ENCODE assay signal across 17 cellular contexts in the genomic region with DNA sequence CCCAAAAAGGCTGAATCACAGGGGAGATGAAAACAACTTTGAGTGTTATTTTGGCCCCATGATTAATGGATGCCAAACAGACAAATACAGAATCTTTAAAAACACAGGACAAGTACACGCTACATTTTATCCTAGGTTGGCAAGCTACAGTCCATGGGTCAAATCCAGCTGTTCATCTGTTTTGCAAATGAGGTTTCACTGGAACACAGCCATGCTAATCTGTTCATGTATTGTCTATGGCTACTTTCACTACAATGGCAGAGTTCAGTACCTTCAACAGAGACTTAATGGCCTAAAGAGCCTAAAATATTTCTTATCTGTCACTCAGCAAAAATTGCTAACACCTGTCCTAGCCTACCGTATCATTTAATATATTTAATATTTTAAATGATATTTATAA.
"Had no signal": no experiment of that assay in that cellular context is flagged by ENCODE, and none has a peak within 500 bp of the region (broad histone marks: within the 10 kb centered on the region; RNA-seq: fewer than 3 reads in every experiment).

No MANE protein-coding gene starts in this region.

- ATAC-seq: effector memory CD8-positive, alpha-beta T cell; left lobe of liver; naive thymus-derived CD4-positive, alpha-beta T cell; right lobe of liver; stimulated activated naive B cell treated with anti-CD40 and anti-IgM and Interleukin-4, amounts not matched to agents 10 μg/mL and 1 μg/mL and 100 μg/mL, for 72 hours; upper lobe of right lung had no signal

- DNase-seq: dermis blood vessel endothelial cell; effector memory CD8-positive, alpha-beta T cell; erythroblast; esophagus squamous epithelium; foreskin melanocyte; kidney; mesenchymal stem cell; naive thymus-derived CD4-positive, alpha-beta T cell; posterior cingulate gyrus; right lobe of liver; small intestine; stimulated activated CD4-positive, alpha-beta T cell treated with anti-CD3 and anti-CD28 coated beads, Interleukin-15, amount 100 ng/mL, for 24 hours; stimulated activated CD4-positive, alpha-beta T cell treated with anti-CD3 and anti-CD28 coated beads, Interleukin-2, amount 100 ng/mL, for 48 hours; stimulated activated naive B cell treated with anti-CD40 and anti-IgM and Interleukin-4, amounts not matched to agents 10 μg/mL and 1 μg/mL and 100 μg/mL, for 72 hours; transverse colon; upper lobe of right lung had no signal
